ENCODE assay signal across 1 cellular context in genomic region chr9:84438391-84438790, GRCh38.
TF ChIP-seq lines count a peak whose summit lies in the region.

No MANE protein-coding gene starts in this region.

TF ChIP-seq in K562, 482 proteins besides CTCF, POLR2A, EP300 and RAD21 (continued from another document):
- TF ChIP-seq ZC3H11A (IDR thresholded peaks at IDR 0.05; ENCODE audit: low read depth, low read length) (no peak), SNAPC5 (CRISPR knock-in tag; IDR thresholded peaks at IDR 0.05) (no peak), SP2 (IDR thresholded peaks at IDR 0.05; ENCODE audit: extremely low read depth, low read depth, low read length, poor library complexity, severe bottlenecking) (no peak), CHD1 (IDR thresholded peaks at IDR 0.05; ENCODE audit: low read length) (no peak), MEF2A (IDR thresholded peaks at IDR 0.05; ENCODE audit: control insufficient read depth, low read depth, low read length) (no peak), MCM3 (IDR thresholded peaks at IDR 0.05) (no peak), PREB (CRISPR knock-in tag; IDR thresholded peaks at IDR 0.05) (no peak), FOXK1 (CRISPR knock-in tag; IDR thresholded peaks at IDR 0.05; ENCODE audit: borderline replicate concordance) (no peak), MEIS2 (IDR thresholded peaks at IDR 0.05; ENCODE audit: partially characterized antibody) (peak; percentile 51), PATZ1 (CRISPR knock-in tag; IDR thresholded peaks at IDR 0.05; ENCODE audit: borderline replicate concordance) (no peak), NR2C2 (CRISPR knock-in tag; IDR thresholded peaks at IDR 0.05) (no peak), NR2C2 (tag; IDR thresholded peaks at IDR 0.05) (peak; percentile 54; the same call in 1 of the 2 replicates), AFF4 (CRISPR knock-in tag; IDR thresholded peaks at IDR 0.05) (no peak), SRF (CRISPR knock-in tag; IDR thresholded peaks at IDR 0.05) (no peak), MNT (conservative IDR thresholded peaks at IDR 0.05) (no peak), HMBOX1 (IDR thresholded peaks at IDR 0.05) (peak; percentile 63), ZNF445 (CRISPR knock-in tag; IDR thresholded peaks at IDR 0.05; ENCODE audit: low read depth) (no peak), TRIM28 (IDR thresholded peaks at IDR 0.05) (no peak), ZNF224 (CRISPR knock-in tag; IDR thresholded peaks at IDR 0.05) (no peak), TOE1 (IDR thresholded peaks at IDR 0.05; ENCODE audit: borderline replicate concordance) (no peak), TOE1 (CRISPR knock-in tag; IDR thresholded peaks at IDR 0.05; ENCODE audit: borderline replicate concordance, low read depth) (no peak), TRIM24 (IDR thresholded peaks at IDR 0.05) (peak in 1 of 2 experiments; percentile 11; a peak in 1 of 4 replicates), GABPB1 (CRISPR knock-in tag; IDR thresholded peaks at IDR 0.05) (no peak), SRSF9 (IDR thresholded peaks at IDR 0.05; ENCODE audit: borderline replicate concordance, low read depth, low read length) (no peak), SMAD2 (IDR thresholded peaks at IDR 0.05; ENCODE audit: low read depth, low read length) (no peak), ZNF707 (CRISPR knock-in tag; conservative IDR thresholded peaks at IDR 0.05) (no peak), NR1H2 (CRISPR knock-in tag; IDR thresholded peaks at IDR 0.05) (no peak), ZNF436 (CRISPR knock-in tag; IDR thresholded peaks at IDR 0.05) (no peak), TBL1XR1 (IDR thresholded peaks at IDR 0.05; ENCODE audit: low read length in 2 of 2) (no peak), SRSF3 (IDR thresholded peaks at IDR 0.05; ENCODE audit: insufficient read depth, low read length) (no peak), MAFF (IDR thresholded peaks at IDR 0.05; ENCODE audit: low read length) (no peak), KAT8 (IDR thresholded peaks at IDR 0.05; ENCODE audit: low read depth) (no peak), MAFK (IDR thresholded peaks at IDR 0.05; ENCODE audit: low read length) (no peak), PKNOX1 (IDR thresholded peaks at IDR 0.05) (peak; percentile 93), ELF4 (CRISPR knock-in tag; IDR thresholded peaks at IDR 0.05) (no peak), ARID3A (IDR thresholded peaks at IDR 0.05; ENCODE audit: borderline replicate concordance, low read depth, low read length) (no peak), L3MBTL2 (IDR thresholded peaks at IDR 0.05) (no peak), MEF2D (tag; conservative IDR thresholded peaks at IDR 0.05; ENCODE audit: low read depth) (0 out of 2 replicates have a peak, but pooled peaks have one; percentile 56), PRMT5 (CRISPR knock-in tag; IDR thresholded peaks at IDR 0.05) (no peak), CBFA2T2 (conservative IDR thresholded peaks at IDR 0.05) (no peak), U2AF2 (optimal IDR thresholded peaks at IDR 0.05; ENCODE audit: low read depth, low read length) (no peak), CBX1 (IDR thresholded peaks at IDR 0.05; ENCODE audit: low read depth) (no peak), ZNF644 (tag; IDR thresholded peaks at IDR 0.05; ENCODE audit: low read depth) (0 out of 2 replicates have a peak, but pooled peaks have one; percentile 5), MTA3 (IDR thresholded peaks at IDR 0.05; ENCODE audit: borderline replicate concordance) (no peak)
